ENCODE assay signal across 28 cellular contexts in genomic region chr11:802018-802617, GRCh38. TPM values are rescaled to one million over a fixed set of nuclear protein-coding genes. Genes with fewer than 3 reads are reported as not detected.
"Had no signal": no experiment of that assay in that cellular context is flagged by ENCODE, and none has a peak within 500 bp of the region (broad histone marks: within the 10 kb centered on the region; RNA-seq: fewer than 3 reads in every experiment).

No MANE protein-coding gene starts in this region.

- H3K9me3 ChIP-seq: ascending aorta, colonic mucosa, lower lobe of right lung, suprapubic skin, transverse colon had no signal

- H3K9me3 Mint-ChIP-seq: activated T-helper 2 cell treated with anti-CD3 and anti-CD28 coated beads, Interferon-gamma antibody, Interleukin-2, Interleukin-4, amounts not matched to agents 10 μg/mL and 5 μg/mL and 100 μg/mL, durations not matched to agents 14 hours and 24 hours and 36 hours; central memory CD8-positive, alpha-beta T cell; endodermal cell; mesothelial cell of epicardium; stimulated activated naive CD8-positive, alpha-beta T cell treated with anti-CD3 and anti-CD28 coated beads, Interleukin-15, Interleukin-2, amounts not matched to agents 100 ng/mL and 50 ng/mL, for 24 hours had no signal

- H3K4me3 ChIP-seq: ascending aorta, colonic mucosa, lower lobe of right lung, suprapubic skin, transverse colon had no signal

- H3K36me3 Mint-ChIP-seq: mesothelial cell of epicardium had no signal

- H3K27ac ChIP-seq: ascending aorta, colonic mucosa, epithelial cell of prostate, lower lobe of right lung, suprapubic skin, transverse colon, WERI-Rb-1 had no signal

- H3K4me3 Mint-ChIP-seq: endodermal cell; mesothelial cell of epicardium; stimulated activated naive CD8-positive, alpha-beta T cell treated with anti-CD3 and anti-CD28 coated beads, Interleukin-15, Interleukin-2, amounts not matched to agents 100 ng/mL and 50 ng/mL, for 24 hours had no signal

- H3K27ac Mint-ChIP-seq: activated CD8-positive, alpha-beta memory T cell treated with anti-CD3 and anti-CD28 coated beads, Interleukin-2, amount 10 ng/mL, durations not matched to agents 7 days and 5 days; activated T-helper 2 cell treated with anti-CD3 and anti-CD28 coated beads, Interferon-gamma antibody, Interleukin-2, Interleukin-4, amounts not matched to agents 10 μg/mL and 5 μg/mL and 100 μg/mL, durations not matched to agents 14 hours and 24 hours and 36 hours; endodermal cell; mesothelial cell of epicardium; stimulated activated naive CD8-positive, alpha-beta T cell treated with anti-CD3 and anti-CD28 coated beads, Interleukin-15, Interleukin-2, amounts not matched to agents 100 ng/mL and 50 ng/mL, for 24 hours had no signal

- H3K27me3 Mint-ChIP-seq: activated CD8-positive, alpha-beta memory T cell treated with anti-CD3 and anti-CD28 coated beads, Interleukin-2, amount 10 ng/mL, durations not matched to agents 7 days and 5 days; central memory CD8-positive, alpha-beta T cell; stimulated activated naive CD8-positive, alpha-beta T cell treated with anti-CD3 and anti-CD28 coated beads, Interleukin-15, Interleukin-2, amounts not matched to agents 100 ng/mL and 50 ng/mL, for 24 hours had no signal

- H3K4me1 Mint-ChIP-seq: endodermal cell had no signal

- H3K36me3 ChIP-seq: colonic mucosa, transverse colon had no signal

- ATAC-seq: activated CD8-positive, alpha-beta memory T cell treated with anti-CD3 and anti-CD28 coated beads, Interleukin-2, amount 10 ng/mL, durations not matched to agents 7 days and 5 days; left colon; lower lobe of right lung had no signal

- H3K27me3 ChIP-seq: ascending aorta, colonic mucosa, suprapubic skin, transverse colon had no signal

- DNase-seq: activated CD4-positive, alpha-beta T cell treated with anti-CD3 and anti-CD28 coated beads for 1 hour; activated CD4-positive, alpha-beta T cell treated with anti-CD3 and anti-CD28 coated beads, Interleukin-2, amount 50 U/mL, for 48 hours; activated CD8-positive, alpha-beta memory T cell treated with anti-CD3 and anti-CD28 coated beads, Interleukin-2, amount 10 ng/mL, durations not matched to agents 7 days and 5 days; activated naive CD4-positive, alpha-beta T cell treated with Interleukin-2 at 50 U/mL for 16 hours; activated T-cell treated with anti-CD3 and anti-CD28 coated beads, Interleukin-2, amount 50 U/mL, for 1 hour; colonic mucosa; endodermal cell; foreskin fibroblast; hippocampal formation; left colon; lower lobe of right lung; retina; stimulated activated CD4-positive, alpha-beta T cell treated with anti-CD3 and anti-CD28 coated beads, Interleukin-15, amount 100 ng/mL, for 24 hours; stimulated activated CD4-positive, alpha-beta T cell treated with anti-CD3 and anti-CD28 coated beads, Interleukin-2, amount 100 ng/mL, for 48 hours; SW 1271; T-helper 2 cell; transverse colon; WERI-Rb-1 had no signal

RNA-seq across cellular contexts. Expression of gene CEND1, which starts 12.2 kb away (rescaled TPM):
- total RNA-seq: ascending aorta, endodermal cell, lower lobe of right lung, mesothelial cell of epicardium, omental fat pad, posterior vena cava, skeletal muscle tissue, suprapubic skin had no signal
